Comparison of ENCODE assay signal across 2 cellular contexts in genomic region chr10:58319599-58319998, GRCh38.
A peak's percentile ranks its signal among the peaks of the same experiment; 100 is the strongest.
TF ChIP-seq lines count a peak whose summit lies in the region.

No MANE protein-coding gene starts in this region.

TF ChIP-seq in HEK293, 187 proteins besides CTCF, POLR2A, EP300 and RAD21:
- TF ChIP-seq ZNF239 (tag by site-specific recombination; IDR thresholded peaks at IDR 0.05) (no peak), ZNF654 (tag by site-specific recombination; IDR thresholded peaks at IDR 0.05; ENCODE audit: low read depth) (0 out of 2 replicates have a peak, but pooled peaks have one; percentile 28)
TF ChIP-seq in HEK293: peak in this region for 1.

TF ChIP-seq in GM12878, 131 proteins besides CTCF, POLR2A, EP300 and RAD21:
- TF ChIP-seq, protein P1, sequence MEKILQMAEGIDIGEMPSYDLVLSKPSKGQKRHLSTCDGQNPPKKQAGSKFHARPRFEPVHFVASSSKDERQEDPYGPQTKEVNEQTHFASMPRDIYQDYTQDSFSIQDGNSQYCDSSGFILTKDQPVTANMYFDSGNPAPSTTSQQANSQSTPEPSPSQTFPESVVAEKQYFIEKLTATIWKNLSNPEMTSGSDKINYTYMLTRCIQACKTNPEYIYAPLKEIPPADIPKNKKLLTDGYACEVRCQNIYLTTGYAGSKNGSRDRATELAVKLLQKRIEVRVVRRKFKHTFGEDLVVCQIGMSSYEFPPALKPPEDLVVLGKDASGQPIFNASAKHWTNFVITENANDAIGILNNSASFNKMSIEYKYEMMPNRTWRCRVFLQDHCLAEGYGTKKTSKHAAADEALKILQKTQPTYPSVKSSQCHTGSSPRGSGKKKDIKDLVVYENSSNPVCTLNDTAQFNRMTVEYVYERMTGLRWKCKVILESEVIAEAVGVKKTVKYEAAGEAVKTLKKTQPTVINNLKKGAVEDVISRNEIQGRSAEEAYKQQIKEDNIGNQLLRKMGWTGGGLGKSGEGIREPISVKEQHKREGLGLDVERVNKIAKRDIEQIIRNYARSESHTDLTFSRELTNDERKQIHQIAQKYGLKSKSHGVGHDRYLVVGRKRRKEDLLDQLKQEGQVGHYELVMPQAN (conservative IDR thresholded peaks at IDR 0.05), result no peak
TF ChIP-seq in GM12878: peak in this region for 0.
